34 cellular contexts compared by ENCODE assay signal in the genomic region with DNA sequence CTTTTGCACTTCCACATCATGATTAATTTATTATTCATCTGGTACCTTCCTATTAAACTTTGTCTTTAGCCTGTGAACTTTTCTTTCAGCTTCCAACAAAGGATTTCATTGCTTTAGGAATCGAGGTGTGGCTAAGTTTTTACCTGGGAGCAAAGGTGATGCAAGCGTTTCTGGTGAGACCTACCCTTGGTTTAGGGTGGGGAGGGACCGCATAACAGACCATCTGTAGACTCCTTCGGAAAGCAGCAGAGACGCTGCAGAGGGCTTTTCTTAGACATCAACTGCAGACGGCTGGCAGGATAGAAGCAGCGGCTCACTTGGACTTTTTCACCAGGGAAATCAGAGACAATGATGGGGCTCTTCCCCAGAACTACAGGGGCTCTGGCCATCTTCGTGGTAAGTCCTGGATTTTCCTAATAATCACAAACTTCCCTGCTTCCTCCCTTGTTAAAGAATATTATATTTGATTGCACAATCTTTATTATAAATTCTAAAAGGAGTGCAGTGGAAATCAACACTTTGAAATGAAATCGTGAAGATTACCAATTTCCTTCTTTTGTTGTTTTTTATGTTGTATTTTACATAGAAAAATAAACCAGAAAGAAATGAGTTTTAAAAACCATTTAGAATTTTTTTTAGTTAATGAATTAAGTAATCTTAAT. TPM values are rescaled to one million over a fixed set of nuclear protein-coding genes. Genes with fewer than 3 reads are reported as not detected.
DNase-seq lines count a peak whose midpoint lies in the region; ATAC-seq, FAIRE-seq and TF ChIP-seq lines count a peak whose summit lies in the region.
"Had no signal": no experiment of that assay in that cellular context is flagged by ENCODE, and none has a peak within 500 bp of the region (broad histone marks: within the 10 kb centered on the region; RNA-seq: fewer than 3 reads in every experiment).

A gene with protein sequence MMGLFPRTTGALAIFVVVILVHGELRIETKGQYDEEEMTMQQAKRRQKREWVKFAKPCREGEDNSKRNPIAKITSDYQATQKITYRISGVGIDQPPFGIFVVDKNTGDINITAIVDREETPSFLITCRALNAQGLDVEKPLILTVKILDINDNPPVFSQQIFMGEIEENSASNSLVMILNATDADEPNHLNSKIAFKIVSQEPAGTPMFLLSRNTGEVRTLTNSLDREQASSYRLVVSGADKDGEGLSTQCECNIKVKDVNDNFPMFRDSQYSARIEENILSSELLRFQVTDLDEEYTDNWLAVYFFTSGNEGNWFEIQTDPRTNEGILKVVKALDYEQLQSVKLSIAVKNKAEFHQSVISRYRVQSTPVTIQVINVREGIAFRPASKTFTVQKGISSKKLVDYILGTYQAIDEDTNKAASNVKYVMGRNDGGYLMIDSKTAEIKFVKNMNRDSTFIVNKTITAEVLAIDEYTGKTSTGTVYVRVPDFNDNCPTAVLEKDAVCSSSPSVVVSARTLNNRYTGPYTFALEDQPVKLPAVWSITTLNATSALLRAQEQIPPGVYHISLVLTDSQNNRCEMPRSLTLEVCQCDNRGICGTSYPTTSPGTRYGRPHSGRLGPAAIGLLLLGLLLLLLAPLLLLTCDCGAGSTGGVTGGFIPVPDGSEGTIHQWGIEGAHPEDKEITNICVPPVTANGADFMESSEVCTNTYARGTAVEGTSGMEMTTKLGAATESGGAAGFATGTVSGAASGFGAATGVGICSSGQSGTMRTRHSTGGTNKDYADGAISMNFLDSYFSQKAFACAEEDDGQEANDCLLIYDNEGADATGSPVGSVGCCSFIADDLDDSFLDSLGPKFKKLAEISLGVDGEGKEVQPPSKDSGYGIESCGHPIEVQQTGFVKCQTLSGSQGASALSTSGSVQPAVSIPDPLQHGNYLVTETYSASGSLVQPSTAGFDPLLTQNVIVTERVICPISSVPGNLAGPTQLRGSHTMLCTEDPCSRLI (plus strand): TSS at position 212 of the 662 bp plus-strand sequence. CDS start 137 bp downstream, at position 349.

- no peaks in the 10 kb centered on the region for H3K36me3 Mint-ChIP-seq in astrocyte (ENCODE audit: low read depth, unreplicated experiment)
- H3K36me3 Mint-ChIP-seq: activated CD4-positive, alpha-beta memory T cell treated with anti-CD3 and anti-CD28 coated beads for 36 hours; activated naive CD8-positive, alpha-beta T cell; stimulated activated effector memory CD8-positive, alpha-beta T cell treated with anti-CD3 and anti-CD28 coated beads, Interleukin-12 subunit alpha, Interleukin-12 subunit beta, amount 100 ng/mL, for 72 hours had no signal

- ATAC-seq in foreskin keratinocyte (peak; percentile 88), GM19452 (IDR thresholded peaks at IDR 0.05; ENCODE audit: unreplicated experiment) (no peak)
- ATAC-seq: right cardiac atrium; stimulated activated effector memory CD8-positive, alpha-beta T cell treated with anti-CD3 and anti-CD28 coated beads, Interleukin-12 subunit alpha, Interleukin-12 subunit beta, amount 100 ng/mL, for 72 hours had no signal

- H3K9me3 Mint-ChIP-seq in astrocyte (ENCODE audit: unreplicated experiment), result no peaks in the 10 kb centered on the region
- H3K9me3 Mint-ChIP-seq: activated CD4-positive, alpha-beta memory T cell treated with anti-CD3 and anti-CD28 coated beads for 36 hours; activated T-helper 1 cell treated with anti-CD3 and anti-CD28 coated beads, Interleukin-12 subunit alpha, Interleukin-12 subunit beta, Interleukin-2, Interleukin-4 antibody, amounts not matched to agents 30 ng/mL and 10 ng/mL and 1 ng/mL, durations not matched to agents 14 hours and 24 hours and 36 hours; central memory CD8-positive, alpha-beta T cell; dendritic cell treated with granulocyte-macrophage colony-stimulating factor and Interleukin-4, amounts not matched to agents 40 ng/mL and 50 ng/mL, for 4 days; neural crest cell; T-helper 1 cell treated with Interleukin-12 subunit alpha and Interleukin-12 subunit beta and Interleukin-4 antibody, amounts not matched to agents 30 μg/mL and 1 μg/mL, for 36 hours had no signal

- H4K20me1 ChIP-seq in Karpas-422 (ENCODE audit: insufficient read depth, low read depth, low read length) (no peaks in the 10 kb centered on the region), astrocyte (ENCODE audit: insufficient read depth, low read length) (no peaks in the 10 kb centered on the region), smooth muscle cell (ENCODE audit: low read depth) (no peaks in the 10 kb centered on the region)
- H4K20me1 ChIP-seq: BLaER1 had no signal

- H3K36me3 ChIP-seq in Karpas-422 (ENCODE audit: insufficient read depth, low read length) (no peaks in the 10 kb centered on the region), astrocyte (ENCODE audit: insufficient read depth, low read length) (no peaks in the 10 kb centered on the region), smooth muscle cell (ENCODE audit: low read depth) (no peaks in the 10 kb centered on the region)
- H3K36me3 ChIP-seq: BLaER1 had no signal

- H3K27me3 ChIP-seq in Karpas-422 (ENCODE audit: low read length) (0 out of 2 replicates have a peak, but pooled peaks cover 3% of the 10 kb centered on the region), astrocyte (ENCODE audit: insufficient read depth, low read length) (no peaks in the 10 kb centered on the region), foreskin keratinocyte (no peaks in the 10 kb centered on the region), smooth muscle cell (ENCODE audit: low read depth) (no peaks in the 10 kb centered on the region)
- H3K27me3 ChIP-seq: BLaER1 had no signal

- H3K9ac ChIP-seq in Karpas-422 (ENCODE audit: low read length), result no peak within 1 kb of the TSS
- no peak within 1 kb of the TSS for H3K9ac ChIP-seq in astrocyte (ENCODE audit: low read length)
- H3K9ac ChIP-seq in smooth muscle cell (ENCODE audit: low read depth), result peak within 1 kb of the TSS; percentile 9
- H3K9ac ChIP-seq: BLaER1 had no signal

- no peaks in the 10 kb centered on the region for H3K27me3 Mint-ChIP-seq in astrocyte (ENCODE audit: low read depth, unreplicated experiment)
- H3K27me3 Mint-ChIP-seq: activated CD4-positive, alpha-beta memory T cell treated with anti-CD3 and anti-CD28 coated beads for 36 hours; activated naive CD8-positive, alpha-beta T cell; central memory CD8-positive, alpha-beta T cell; dendritic cell treated with granulocyte-macrophage colony-stimulating factor and Interleukin-4, amounts not matched to agents 40 ng/mL and 50 ng/mL, for 4 days had no signal

- H3K4me1 ChIP-seq in Karpas-422 (ENCODE audit: low read length) (peaks cover 21% of the 10 kb centered on the region), astrocyte (ENCODE audit: insufficient read depth, low read length) (no peaks in the 10 kb centered on the region), foreskin keratinocyte (peaks cover 31% of the 10 kb centered on the region), smooth muscle cell (ENCODE audit: low read depth) (no peaks in the 10 kb centered on the region)
- H3K4me1 ChIP-seq: BLaER1 had no signal

- H3K27ac Mint-ChIP-seq in astrocyte (ENCODE audit: unreplicated experiment), result no peak within 1 kb of the TSS
- H3K27ac Mint-ChIP-seq: activated CD4-positive, alpha-beta memory T cell treated with anti-CD3 and anti-CD28 coated beads for 36 hours; activated naive CD8-positive, alpha-beta T cell; activated T-helper 1 cell treated with anti-CD3 and anti-CD28 coated beads, Interleukin-12 subunit alpha, Interleukin-12 subunit beta, Interleukin-2, Interleukin-4 antibody, amounts not matched to agents 30 ng/mL and 10 ng/mL and 1 ng/mL, durations not matched to agents 14 hours and 24 hours and 36 hours; dendritic cell treated with granulocyte-macrophage colony-stimulating factor and Interleukin-4, amounts not matched to agents 40 ng/mL and 50 ng/mL, for 4 days; stimulated activated effector memory CD8-positive, alpha-beta T cell treated with anti-CD3 and anti-CD28 coated beads, Interleukin-12 subunit alpha, Interleukin-12 subunit beta, amount 100 ng/mL, for 72 hours; T-helper 1 cell treated with Interleukin-12 subunit alpha and Interleukin-12 subunit beta and Interleukin-4 antibody, amounts not matched to agents 30 μg/mL and 1 μg/mL, for 36 hours had no signal

- TF ChIP-seq CTCF in astrocyte (IDR thresholded peaks at IDR 0.05; ENCODE audit: insufficient read depth, low read depth, low read length) (no peak), foreskin keratinocyte (conservative IDR thresholded peaks at IDR 0.05) (peak; percentile 7), smooth muscle cell (IDR thresholded peaks at IDR 0.05; ENCODE audit: borderline replicate concordance, insufficient read depth, poor library complexity, severe bottlenecking) (no peak)

- no peak for FAIRE-seq in astrocyte (lab: Jason Lieb, UNC)
- FAIRE-seq: urothelium cell line had no signal

- no peaks in the 10 kb centered on the region for H3K79me2 ChIP-seq in Karpas-422 (ENCODE audit: low read length)
- H3K79me2 ChIP-seq in astrocyte (ENCODE audit: insufficient read depth, low read length), result no peaks in the 10 kb centered on the region
- H3K79me2 ChIP-seq in smooth muscle cell (ENCODE audit: low read depth), result no peaks in the 10 kb centered on the region

- WGBS in smooth muscle cell (ENCODE audit: low lambda C conversion rate), result 68% methylated on average over 9 of the region's 9 CpGs

- H3F3A ChIP-seq in smooth muscle cell (ENCODE audit: low read depth), result no peaks in the 10 kb centered on the region

- H3K4me2 ChIP-seq in Karpas-422 (ENCODE audit: low read depth, low read length, poor library complexity, severe bottlenecking) (no peak within 1 kb of the TSS), astrocyte (ENCODE audit: low read length) (no peak within 1 kb of the TSS), smooth muscle cell (peak within 1 kb of the TSS; percentile 28)
- H3K4me2 ChIP-seq: BLaER1 had no signal

- peak within 1 kb of the TSS; percentile 80 for H2AFZ ChIP-seq in Karpas-422 (ENCODE audit: low read length)
- peak within 1 kb of the TSS; percentile 42 for H2AFZ ChIP-seq in astrocyte (ENCODE audit: low read depth, low read length)
- no peak within 1 kb of the TSS for H2AFZ ChIP-seq in smooth muscle cell (ENCODE audit: low read depth)

- no peak within 1 kb of the TSS for H3K4me3 ChIP-seq in Karpas-422 (ENCODE audit: low read length)
- H3K4me3 ChIP-seq in astrocyte (ENCODE audit: insufficient read depth, low read depth, low read length), result no peak within 1 kb of the TSS
- H3K4me3 ChIP-seq in smooth muscle cell, result peak within 1 kb of the TSS; percentile 8
- H3K4me3 ChIP-seq: BLaER1, SK-N-MC had no signal

- no peak within 1 kb of the TSS for H3K4me3 Mint-ChIP-seq in astrocyte (ENCODE audit: unreplicated experiment)
- H3K4me3 Mint-ChIP-seq: activated CD4-positive, alpha-beta memory T cell treated with anti-CD3 and anti-CD28 coated beads for 36 hours; activated naive CD8-positive, alpha-beta T cell; activated T-helper 1 cell treated with anti-CD3 and anti-CD28 coated beads, Interleukin-12 subunit alpha, Interleukin-12 subunit beta, Interleukin-2, Interleukin-4 antibody, amounts not matched to agents 30 ng/mL and 10 ng/mL and 1 ng/mL, durations not matched to agents 14 hours and 24 hours and 36 hours; central memory CD8-positive, alpha-beta T cell; dendritic cell treated with granulocyte-macrophage colony-stimulating factor and Interleukin-4, amounts not matched to agents 40 ng/mL and 50 ng/mL, for 4 days; neural crest cell; stimulated activated effector memory CD8-positive, alpha-beta T cell treated with anti-CD3 and anti-CD28 coated beads, Interleukin-12 subunit alpha, Interleukin-12 subunit beta, amount 100 ng/mL, for 72 hours; T-helper 1 cell treated with Interleukin-12 subunit alpha and Interleukin-12 subunit beta and Interleukin-4 antibody, amounts not matched to agents 30 μg/mL and 1 μg/mL, for 36 hours had no signal

- no peak within 1 kb of the TSS for H3K27ac ChIP-seq in Karpas-422 (ENCODE audit: low read length)
- no peak within 1 kb of the TSS for H3K27ac ChIP-seq in astrocyte (ENCODE audit: low read depth, low read length)
- H3K27ac ChIP-seq in foreskin keratinocyte, result peak within 1 kb of the TSS; percentile 97
- H3K27ac ChIP-seq in smooth muscle cell (ENCODE audit: low read depth), result no peak within 1 kb of the TSS
- H3K27ac ChIP-seq: BLaER1, SK-N-MC had no signal

- no peak for DNase-seq in Karpas-422
- no peak for DNase-seq in astrocyte (ENCODE audit: low read depth)
- peak; percentile 91 to 96 for DNase-seq in foreskin keratinocyte
- DNase-seq in smooth muscle cell (lab: John Stamatoyannopoulos, UW; ENCODE audit: unreplicated experiment), result no peak
- no peak for DNase-seq in HPDE6-E6E7 (ENCODE audit: extremely low spot score)
- DNase-seq in cardiac septum (ENCODE audit: low spot score), result no peak
- no peak for DNase-seq in activated naive CD4-positive, alpha-beta T cell treated with anti-CD3 and anti-CD28 coated beads, Interleukin-2, amount 50 U/mL, for 16 hours
- DNase-seq: activated CD4-positive, alpha-beta memory T cell treated with anti-CD3 and anti-CD28 coated beads for 36 hours; activated CD4-positive, CD25-positive, alpha-beta regulatory T cell treated with anti-CD3 and anti-CD28 coated beads, Interleukin-2, amount 50 U/mL, for 72 hours; activated CD8-positive, alpha-beta memory T cell treated with anti-CD3 and anti-CD28 coated beads, Interleukin-2, amount 50 U/mL, for 4 hours; aorta; DMS79; GF-D8; NCI-H1092 treated with DMSO at 0.1 percent for 48 hours; NCI-H187 treated with DMSO at 0.1 percent for 48 hours; NCI-H2171 treated with DMSO at 0.1 percent for 48 hours; NCI-H526; posterior cingulate gyrus; right cardiac atrium; RPMI8226; stimulated activated CD4-positive, alpha-beta T cell treated with anti-CD3 and anti-CD28 coated beads, Interleukin-4, amount 100 ng/mL, for 24 hours had no signal

- H3K4me1 Mint-ChIP-seq in astrocyte (ENCODE audit: low read depth, unreplicated experiment), result peaks cover 10% of the 10 kb centered on the region
- H3K4me1 Mint-ChIP-seq: central memory CD8-positive, alpha-beta T cell; neural crest cell; stimulated activated effector memory CD8-positive, alpha-beta T cell treated with anti-CD3 and anti-CD28 coated beads, Interleukin-12 subunit alpha, Interleukin-12 subunit beta, amount 100 ng/mL, for 72 hours had no signal

- intact Hi-C loops in cardiac septum (cut with DNase I), result no loop called here

- no peaks in the 10 kb centered on the region for H3K9me2 ChIP-seq in Karpas-422 (replicated peaks; ENCODE audit: insufficient read depth, low read length)

- H3K9me3 ChIP-seq in Karpas-422 (ENCODE audit: low read length), result no peaks in the 10 kb centered on the region
- H3K9me3 ChIP-seq in astrocyte (ENCODE audit: insufficient read depth, low read depth, low read length), result no peaks in the 10 kb centered on the region
- H3K9me3 ChIP-seq in smooth muscle cell (replicated peaks; ENCODE audit: low read depth), result no peaks in the 10 kb centered on the region
- H3K9me3 ChIP-seq: BLaER1 had no signal

RNA-seq across cellular contexts. Expression of the gene that starts here (rescaled TPM):
- total RNA-seq in Karpas-422 (2014; rRNA removed; shearing (Covaris generic); ENCODE audit: low replicate concordance), result not detected in 2 replicates
- total RNA-seq in astrocyte (0.29 and 0.64 TPM in 2 replicates), foreskin keratinocyte (73.1 and 102 TPM in 2 replicates), smooth muscle cell (42.9 and 44.8 TPM in 2 replicates), cardiac septum (not detected)
- polyA plus RNA-seq in foreskin keratinocyte (18.4 and 20.3 TPM in 2 replicates), smooth muscle cell (4.9 and 10.6 TPM in 2 replicates)
- total RNA-seq: activated CD4-positive, alpha-beta memory T cell treated with anti-CD3 and anti-CD28 coated beads for 36 hours; activated T-helper 1 cell treated with anti-CD3 and anti-CD28 coated beads, Interleukin-12 subunit alpha, Interleukin-12 subunit beta, Interleukin-2, Interleukin-4 antibody, amounts not matched to agents 30 ng/mL and 10 ng/mL and 1 ng/mL, durations not matched to agents 14 hours and 24 hours and 36 hours; aorta; lung microvascular endothelial cell; neural crest cell; right cardiac atrium had no signal
- polyA plus RNA-seq: AG04450, right cardiac atrium had no signal

Comparison
In these comparisons a context has a peak if more than half of its experiments do, and no peak if none do; other contexts are left out.
1. RNA of the gene that starts here (total RNA-seq): 73.1 to 102 TPM in foreskin keratinocyte and 42.9 to 44.8 TPM in smooth muscle cell; 0.29 to 0.64 TPM in astrocyte, not detected in Karpas-422 and not detected in cardiac septum (single experiment); every median in the first group is over 10 times any median in the second.
2. DNase-seq: peak in foreskin keratinocyte (2 of 2); none in Karpas-422 (single experiment), astrocyte (single experiment), smooth muscle cell (single experiment), HPDE6-E6E7 (single experiment), cardiac septum (single experiment) and activated naive CD4-positive, alpha-beta T cell treated with anti-CD3 and anti-CD28 coated beads, Interleukin-2, amount 50 U/mL, for 16 hours (single experiment).